In genomic region chr5:180259260-180259611, GRCh38 we compare ENCODE assay signal across 31 cellular contexts. TPM values are rescaled to one million over a fixed set of nuclear protein-coding genes. Genes with fewer than 3 reads are reported as not detected.
DNase-seq lines count a peak whose midpoint lies in the region; ATAC-seq and TF ChIP-seq lines count a peak whose summit lies in the region.
"Had no signal": no experiment of that assay in that cellular context is flagged by ENCODE, and none has a peak within 500 bp of the region (broad histone marks: within the 10 kb centered on the region; RNA-seq: fewer than 3 reads in every experiment).

No MANE protein-coding gene starts in this region.

- H3K79me1 ChIP-seq in trophoblast cell (ENCODE audit: low read length), result no peaks in the 10 kb centered on the region

- intact Hi-C loops in Right ventricle myocardium inferior (cut with DNase I), result no loop called here

- H3K4ac ChIP-seq in trophoblast cell (ENCODE audit: low read depth, low read length), result no peak overlapping the region

- H3K9ac ChIP-seq in endodermal cell (ENCODE audit: extremely low read depth, low read length, poor library complexity, severe bottlenecking) (no peak overlapping the region), trophoblast cell (ENCODE audit: low read length) (no peak overlapping the region)
- H3K9ac ChIP-seq: SK-N-SH had no signal

- no peaks in the 10 kb centered on the region for H3K79me2 ChIP-seq in trophoblast cell (ENCODE audit: control insufficient read depth, insufficient read depth, low read length, poor library complexity)

- ATAC-seq in GM18519 (IDR thresholded peaks at IDR 0.05; ENCODE audit: low FRiP score, unreplicated experiment) (no peak), Right ventricle myocardium inferior (no peak)
- ATAC-seq: activated CD8-positive, alpha-beta T cell treated with anti-CD3 and anti-CD28 coated beads for 36 hours; activated naive CD4-positive, alpha-beta T cell treated with anti-CD3 and anti-CD28 coated beads, Interleukin-2, amount 50 U/mL, for 72 hours; lower lobe of right lung had no signal

- H3K14ac ChIP-seq in trophoblast cell (ENCODE audit: low read length), result no peak overlapping the region

- H2AK5ac ChIP-seq in trophoblast cell (ENCODE audit: low read length), result no peak overlapping the region

- no peak overlapping the region for H3K27ac Mint-ChIP-seq in endodermal cell
- H3K27ac Mint-ChIP-seq: activated CD8-positive, alpha-beta T cell treated with anti-CD3 and anti-CD28 coated beads for 36 hours; activated naive CD4-positive, alpha-beta T cell treated with anti-CD3 and anti-CD28 coated beads, Interleukin-2, amount 50 U/mL, for 72 hours; activated T-helper 2 cell treated with anti-CD3 and anti-CD28 coated beads, Interferon-gamma antibody, Interleukin-2, Interleukin-4, amounts not matched to agents 10 μg/mL and 5 μg/mL and 100 μg/mL, durations not matched to agents 14 hours and 24 hours and 36 hours; nephron progenitor cell; T-helper 1 cell treated with Interleukin-12 subunit alpha and Interleukin-12 subunit beta and Interleukin-4 antibody, amounts not matched to agents 30 μg/mL and 1 μg/mL, for 36 hours; type B pancreatic cell had no signal

- no peak for TF ChIP-seq CTCF in endodermal cell (conservative IDR thresholded peaks at IDR 0.05)

- no peaks in the 10 kb centered on the region for H3K27me3 Mint-ChIP-seq in endodermal cell (ENCODE audit: insufficient read depth)
- H3K27me3 Mint-ChIP-seq: activated CD8-positive, alpha-beta T cell treated with anti-CD3 and anti-CD28 coated beads for 36 hours; type B pancreatic cell had no signal

- H2BK120ac ChIP-seq in trophoblast cell (ENCODE audit: insufficient read depth, low read length, poor library complexity), result no peak overlapping the region

- H3K4me1 ChIP-seq in endodermal cell (ENCODE audit: control insufficient read depth, insufficient read depth, low read length) (no peaks in the 10 kb centered on the region), trophoblast cell (ENCODE audit: control insufficient read depth in 1 of 2, insufficient read depth in 2 of 2, low read length in 2 of 2) (no peaks in the 10 kb centered on the region)
- H3K4me1 ChIP-seq: lower lobe of right lung had no signal

- H3K23ac ChIP-seq in trophoblast cell (ENCODE audit: low read length), result no peak overlapping the region

- no peak overlapping the region for H3K18ac ChIP-seq in trophoblast cell (ENCODE audit: low read length)

- H4K91ac ChIP-seq in trophoblast cell (ENCODE audit: low read depth, low read length), result no peak overlapping the region

- DNase-seq in ELR (ENCODE audit: low read depth), result peak; percentile 11
- DNase-seq in OCI-M1 (lab: John Stamatoyannopoulos, UW), result peak; percentile 3
- no peak for DNase-seq in endodermal cell
- DNase-seq in trophoblast cell, result peak; percentile 77 to 92
- no peak for DNase-seq in islet precursor cell
- no peak for DNase-seq in activated CD8-positive, alpha-beta memory T cell treated with anti-CD3 and anti-CD28 coated beads, Interleukin-2, amount 50 U/mL, for 4 hours
- no peak for DNase-seq in Right ventricle myocardium inferior (ENCODE audit: missing footprints)
- DNase-seq: activated CD8-positive, alpha-beta T cell treated with anti-CD3 and anti-CD28 coated beads for 36 hours; anterior cingulate cortex; C1 segment of cervical spinal cord; Caco-2; dermis blood vessel endothelial cell; GOT3; KG1; lower lobe of right lung; NCI-H1417 treated with DMSO at 0.1 percent for 48 hours; NCI-H2081 treated with DMSO at 0.1 percent for 48 hours; NCI-H226; nephron progenitor cell; SK-N-SH; stimulated activated CD4-positive, alpha-beta T cell treated with anti-CD3 and anti-CD28 coated beads, Interleukin-2, amount 100 ng/mL, for 24 hours had no signal

- H3K4me3 Mint-ChIP-seq in endodermal cell, result no peak overlapping the region
- H3K4me3 Mint-ChIP-seq: activated CD8-positive, alpha-beta T cell treated with anti-CD3 and anti-CD28 coated beads for 36 hours; nephron progenitor cell; T-helper 1 cell treated with Interleukin-12 subunit alpha and Interleukin-12 subunit beta and Interleukin-4 antibody, amounts not matched to agents 30 μg/mL and 1 μg/mL, for 36 hours; type B pancreatic cell had no signal

- no peak overlapping the region for H3K27ac ChIP-seq in endodermal cell (ENCODE audit: low read depth, low read length)
- H3K27ac ChIP-seq in trophoblast cell (ENCODE audit: low read depth, low read length), result no peak overlapping the region
- H3K27ac ChIP-seq: cardiac muscle cell, lower lobe of right lung had no signal

- peaks cover 98% of the 10 kb centered on the region for H3K36me3 Mint-ChIP-seq in endodermal cell (ENCODE audit: low read depth)

- no peak overlapping the region for H2BK5ac ChIP-seq in trophoblast cell (ENCODE audit: low read depth, low read length, poor library complexity)

- H3K4me3 ChIP-seq in endodermal cell (ENCODE audit: low read length), result peak overlapping the region; percentile 71
- no peak overlapping the region for H3K4me3 ChIP-seq in trophoblast cell (ENCODE audit: low read depth, low read length)
- H3K4me3 ChIP-seq: cardiac muscle cell, lower lobe of right lung had no signal

- no peak overlapping the region for H4K8ac ChIP-seq in trophoblast cell (ENCODE audit: low read depth, low read length)

- peaks cover 100% of the 10 kb centered on the region for H3K9me3 ChIP-seq in endodermal cell (ENCODE audit: control insufficient read depth, low read length)
- H3K9me3 ChIP-seq in trophoblast cell (ENCODE audit: insufficient read depth, low read depth, low read length), result peaks cover 38% of the 10 kb centered on the region

- WGBS in endodermal cell (ENCODE audit: insufficient coverage in 1 of 2, insufficient read length in 1 of 2), 2 experiments, result 54 to 62% methylated on average over 3 of the region's 3 CpGs
- no CpG with 5 or more reads among the region's 3 CpGs for WGBS in trophoblast cell (ENCODE audit: extremely low coverage, insufficient coverage, insufficient read length)

- H3K27me3 ChIP-seq in endodermal cell (ENCODE audit: control insufficient read depth, insufficient read depth, low read length, poor library complexity, severe bottlenecking), result no peaks in the 10 kb centered on the region
- no peaks in the 10 kb centered on the region for H3K27me3 ChIP-seq in trophoblast cell (ENCODE audit: insufficient read depth, low read length)
- H3K27me3 ChIP-seq: cardiac muscle cell had no signal

- no peak overlapping the region for H2AFZ ChIP-seq in trophoblast cell (ENCODE audit: insufficient read depth, low read length, poor library complexity)

- H3K4me1 Mint-ChIP-seq in endodermal cell, result no peaks in the 10 kb centered on the region
- H3K4me1 Mint-ChIP-seq: nephron progenitor cell had no signal

- H4K12ac ChIP-seq in trophoblast cell (ENCODE audit: low read depth, low read length), result no peak overlapping the region

- peaks cover 98% of the 10 kb centered on the region for H3K9me3 Mint-ChIP-seq in endodermal cell

- H3K4me2 ChIP-seq in trophoblast cell (ENCODE audit: low read length), result no peak overlapping the region
- H3K4me2 ChIP-seq: SK-N-SH had no signal

- H3K36me3 ChIP-seq in endodermal cell (ENCODE audit: control insufficient read depth, insufficient read depth, low read length), result peaks cover 86% of the 10 kb centered on the region
- peaks cover 41 to 49% of the 10 kb centered on the region in 2 experiments for H3K36me3 ChIP-seq in trophoblast cell (ENCODE audit: control insufficient read depth in 1 of 2, insufficient read depth in 2 of 2, low read length in 2 of 2)

- H2BK12ac ChIP-seq in trophoblast cell (ENCODE audit: low read length), result no peak overlapping the region

RNA-seq across cellular contexts. Expression of gene MAPK9, which starts 32.6 kb away (rescaled TPM):
- total RNA-seq in endodermal cell (10 to 100 TPM; 45.6 to 51.8 TPM), Right ventricle myocardium inferior (41.7 TPM)
- polyA plus RNA-seq in endodermal cell (2013, experiment 1 of 2), result 27.7 TPM
- polyA plus RNA-seq in endodermal cell (2013, experiment 2 of 2), result 26.4 TPM
- polyA plus RNA-seq in trophoblast cell (2013), result 35.7 and 36.2 TPM in 2 replicates

RNA-seq across cellular contexts. Expression of gene RASGEF1C, which starts 50.2 kb away (rescaled TPM):
- total RNA-seq in endodermal cell (under 1 TPM; 0.62 to 0.75 TPM), Right ventricle myocardium inferior (0.49 TPM)
- polyA plus RNA-seq in endodermal cell (2013, experiment 1 of 2), result 1.2 TPM
- 2.2 TPM for polyA plus RNA-seq in endodermal cell (2013, experiment 2 of 2)
- 0.56 and 0.78 TPM in 2 replicates for polyA plus RNA-seq in trophoblast cell (2013)
- total RNA-seq: activated CD8-positive, alpha-beta T cell treated with anti-CD3 and anti-CD28 coated beads for 36 hours; activated naive CD4-positive, alpha-beta T cell treated with anti-CD3 and anti-CD28 coated beads, Interleukin-2, amount 50 U/mL, for 72 hours; activated T-helper 2 cell treated with anti-CD3 and anti-CD28 coated beads, Interferon-gamma antibody, Interleukin-2, Interleukin-4, amounts not matched to agents 10 μg/mL and 5 μg/mL and 100 μg/mL, durations not matched to agents 14 hours and 24 hours and 36 hours; Caco-2; dermis blood vessel endothelial cell; endothelial cell of umbilical vein; glomerular endothelial cell; lower lobe of right lung; osteocyte had no signal
- polyA plus RNA-seq: AG04450, endothelial cell of umbilical vein, SK-N-SH had no signal

Comparison
In these comparisons a context has a peak if more than half of its experiments do, and no peak if none do; other contexts are left out.
1. DNase-seq: peak in ELR (single experiment), OCI-M1 (single experiment) and trophoblast cell (2 of 2); none in endodermal cell (single experiment), islet precursor cell (single experiment), activated CD8-positive, alpha-beta memory T cell treated with anti-CD3 and anti-CD28 coated beads, Interleukin-2, amount 50 U/mL, for 4 hours (single experiment) and Right ventricle myocardium inferior (single experiment).